7 cellular contexts compared by ENCODE assay signal in the genomic region with DNA sequence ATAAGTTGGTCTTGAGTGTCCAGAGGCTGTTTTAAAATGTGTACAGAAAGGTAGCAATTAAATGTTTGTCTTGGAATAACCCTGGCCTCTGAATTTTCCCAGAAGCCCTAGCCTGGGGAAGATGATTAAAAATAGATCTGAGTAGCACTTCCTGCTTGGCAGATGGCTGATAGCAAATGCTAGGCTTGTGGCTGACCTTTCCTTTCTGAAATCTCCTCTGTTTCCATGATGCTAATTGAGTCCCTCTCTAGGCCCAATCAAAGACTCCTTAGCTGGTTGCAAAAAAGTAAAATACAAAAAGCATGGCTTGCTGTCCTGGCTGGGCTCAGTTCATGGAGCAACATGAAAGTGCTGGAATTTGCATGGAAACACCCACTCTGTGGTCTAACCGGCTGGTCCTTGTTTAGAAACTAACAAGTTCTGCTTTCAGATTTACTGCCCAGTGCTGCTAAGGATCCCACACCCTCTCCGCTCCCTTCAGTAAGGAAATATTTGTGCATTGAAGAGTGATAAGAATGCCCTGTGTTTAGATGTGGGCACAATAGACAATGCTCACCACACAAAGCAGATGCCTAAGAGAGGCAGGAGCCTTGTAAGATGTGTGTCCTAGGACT. TPM values are rescaled to one million over a fixed set of nuclear protein-coding genes. Genes with fewer than 3 reads are reported as not detected.
DNase-seq lines count a peak whose midpoint lies in the region; ATAC-seq and TF ChIP-seq lines count a peak whose summit lies in the region.

No MANE protein-coding gene starts in this region.

- no peaks in the 10 kb centered on the region for H3K36me3 ChIP-seq in heart left ventricle
- H3K36me3 ChIP-seq in gastrocnemius medialis, result no peaks in the 10 kb centered on the region
- no peaks in the 10 kb centered on the region for H3K36me3 ChIP-seq in MG63

- no peaks in the 10 kb centered on the region for H3K36me3 Mint-ChIP-seq in activated B cell treated with CpG ODN at 0.5 μM for 24 hours (ENCODE audit: low read depth)

- CTCF ChIA-PET in activated B cell treated with CpG ODN at 0.5 μM for 24 hours (lab: Charles Lee), result interaction anchor here (1.5 kb wide), 1 partner anchor 42 kb away, joined by 5 read pairs; no protein-coding TSS in a partner anchor

- no peaks in the 10 kb centered on the region for H3K27me3 Mint-ChIP-seq in activated B cell treated with CpG ODN at 0.5 μM for 24 hours

- TF ChIP-seq POLR2A in heart left ventricle (IDR thresholded peaks at IDR 0.05) (peak in 1 of 2 donors; percentile 16), gastrocnemius medialis (IDR thresholded peaks at IDR 0.05) (peak in 1 of 2 donors; percentile 31)

- intact Hi-C loops in activated B cell treated with CpG ODN at 0.5 μM for 24 hours (cut with micrococcal nuclease) (no loop called here), heart left ventricle (cut with DNase I) (loop anchor here in 6 of 10 donors (5.0 kb wide), 4 partner anchors 35 to 55 kb away; a partner anchor contains a TSS), gastrocnemius medialis (cut with DNase I; ENCODE audit: low total_unique reads) (loop anchor here (1.0 kb wide), 1 partner anchor 51 kb away; no protein-coding TSS in a partner anchor)

- peak overlapping the region; percentile 89 for H3K27ac Mint-ChIP-seq in activated B cell treated with CpG ODN at 0.5 μM for 24 hours

- no peaks in the 10 kb centered on the region for H3K9me3 Mint-ChIP-seq in activated B cell treated with CpG ODN at 0.5 μM for 24 hours

- no peak for DNase-seq in activated B cell treated with CpG ODN at 0.5 μM for 24 hours
- peak in 4 of 5 donors; percentile 50 to 74 (median 58) for DNase-seq in heart left ventricle
- DNase-seq in gastrocnemius medialis, result peak; percentile 60 to 69
- no peak for DNase-seq in stimulated activated CD4-positive, alpha-beta T cell treated with anti-CD3 and anti-CD28 coated beads, Interleukin-2, amount 100 ng/mL, for 24 hours
- DNase-seq in MG63, result no peak

- peak overlapping the region in 5 of 12 donors; percentile 4 to 36 (median 24) for H3K4me3 ChIP-seq in heart left ventricle
- H3K4me3 ChIP-seq in gastrocnemius medialis, result peak overlapping the region in 3 of 4 donors; percentile 19 to 45 (median 36)
- H3K4me3 ChIP-seq in MG63, result no peak overlapping the region

- no peak for TF ChIP-seq CTCF in activated B cell treated with CpG ODN at 0.5 μM for 24 hours (IDR thresholded peaks at IDR 0.05)
- no peak for TF ChIP-seq CTCF in heart left ventricle (IDR thresholded peaks at IDR 0.05)
- TF ChIP-seq CTCF in gastrocnemius medialis (IDR thresholded peaks at IDR 0.05 in 4 of 5, conservative IDR thresholded peaks at IDR 0.05 in 1 of 5), result no peak

- in situ Hi-C loops in gastrocnemius medialis (cut with MboI; ENCODE audit: low sequenced_read_pairs in 4 of 4), result loop anchor here in 1 of 4 donors (10.0 kb wide), 1 partner anchor 53 kb away; no protein-coding TSS in a partner anchor

- peak overlapping the region; percentile 59 for H3K4me3 Mint-ChIP-seq in activated B cell treated with CpG ODN at 0.5 μM for 24 hours

- peak overlapping the region; percentile 89 to 99 (median 94) for H3K27ac ChIP-seq in heart left ventricle
- peak overlapping the region; percentile 96 to 99 (median 98) for H3K27ac ChIP-seq in gastrocnemius medialis

- peaks cover 88% of the 10 kb centered on the region for H3K4me1 Mint-ChIP-seq in activated B cell treated with CpG ODN at 0.5 μM for 24 hours

- H3K4me1 ChIP-seq in heart left ventricle (peaks cover 48 to 100% (median 98%) of the 10 kb centered on the region in 12 donors), gastrocnemius medialis (peaks cover 98% of the 10 kb centered on the region in 2 donors)

- ATAC-seq in GM18861 (IDR thresholded peaks at IDR 0.05; ENCODE audit: unreplicated experiment) (peak; percentile 40), HG03175 (IDR thresholded peaks at IDR 0.05; ENCODE audit: unreplicated experiment) (peak; percentile 49), activated B cell treated with CpG ODN at 0.5 μM for 24 hours (ENCODE audit: low read depth) (peak; percentile 33), heart left ventricle (peak; percentile 75 to 88 (median 81)), gastrocnemius medialis (peak; percentile 61 to 64)

- no peaks in the 10 kb centered on the region for H3K9me3 ChIP-seq in heart left ventricle
- H3K9me3 ChIP-seq in gastrocnemius medialis, result no peaks in the 10 kb centered on the region
- H3K9me3 ChIP-seq in MG63, result no peaks in the 10 kb centered on the region

- 4 to 14% (median 10%) methylated on average over 2 of the region's 2 CpGs for WGBS in heart left ventricle, 4 donors

- POLR2A ChIA-PET in activated B cell treated with CpG ODN at 0.5 μM for 24 hours (lab: Charles Lee), result interaction anchor here (0.6 to 2.7 kb wide), 3 partner anchors 10 to 40 kb away, joined by 5 to 16 read pairs (median 6); no protein-coding TSS in a partner anchor

- H3K27me3 ChIP-seq in heart left ventricle (no peaks in the 10 kb centered on the region), gastrocnemius medialis (no peaks in the 10 kb centered on the region), MG63 (no peaks in the 10 kb centered on the region)

RNA-seq across cellular contexts. Expression of a gene that starts 40.8 kb away (rescaled TPM):
- total RNA-seq in activated B cell treated with CpG ODN at 0.5 μM for 24 hours (18.3 and 19.5 TPM in 2 replicates), heart left ventricle (10 to 100 TPM; 14.9 to 65.5 (median 40.8) TPM), gastrocnemius medialis (10 to 100 TPM; 18.9 to 27.4 (median 22.2) TPM)
- 10 to 100 TPM; 11.6 to 15.4 TPM for polyA plus RNA-seq in heart left ventricle
- 1.4 and 1.9 TPM in 2 replicates for total RNA-seq in MG63 (2014; rRNA removed; shearing (Covaris generic); ENCODE audit: low replicate concordance)

Comparison
In these comparisons a context has a peak if more than half of its experiments do, and no peak if none do; other contexts are left out.
1. DNase-seq: peak in heart left ventricle (4 of 5) and gastrocnemius medialis (2 of 2); none in activated B cell treated with CpG ODN at 0.5 μM for 24 hours (single experiment), stimulated activated CD4-positive, alpha-beta T cell treated with anti-CD3 and anti-CD28 coated beads, Interleukin-2, amount 100 ng/mL, for 24 hours (0 of 2) and MG63 (single experiment).
2. Peak in every context shown above with its lines, with median percentiles within 50 percentile points of each other: ATAC-seq.